9 cellular contexts compared by ENCODE assay signal in genomic region chr3:21170964-21171363, GRCh38.
DNase-seq lines count a peak whose midpoint lies in the region; ATAC-seq and TF ChIP-seq lines count a peak whose summit lies in the region.
"Had no signal": no experiment of that assay in that cellular context is flagged by ENCODE, and none has a peak within 500 bp of the region (broad histone marks: within the 10 kb centered on the region; RNA-seq: fewer than 3 reads in every experiment).

No MANE protein-coding gene starts in this region.

- WGBS in esophagus muscularis mucosa, result 71% methylated on average over 1 of the region's 1 CpG

- H3K27me3 Mint-ChIP-seq in GM23338 (ENCODE audit: insufficient read depth, low read depth, poor library complexity), result no peaks in the 10 kb centered on the region
- H3K27me3 Mint-ChIP-seq in CD4-positive, alpha-beta memory T cell, result no peaks in the 10 kb centered on the region

- peak; percentile 86 for DNase-seq in GM23338 (ENCODE audit: low spot score)
- DNase-seq in PC-3, result peak; percentile 36
- peak; percentile 40 for DNase-seq in iPS DF 19.7 (ENCODE audit: low read depth, low spot score)
- DNase-seq in esophagus muscularis mucosa (ENCODE audit: extremely low spot score), result no peak
- no peak for DNase-seq in CD4-positive, alpha-beta memory T cell
- no peak for DNase-seq in ureter (ENCODE audit: low spot score)
- DNase-seq: left ventricle myocardium superior had no signal

- POLR2A ChIA-PET in PC-3 (lab: Charles Lee; ENCODE audit: unreplicated experiment), result no interaction called here
- POLR2A ChIA-PET in CD4-positive, alpha-beta memory T cell (lab: Charles Lee; ENCODE audit: partially characterized antibody), result no interaction called here

- H3F3A ChIP-seq in GM23338 (replicated peaks; ENCODE audit: low read depth) (no peaks in the 10 kb centered on the region), PC-3 (ENCODE audit: low read length, unreplicated experiment) (no peaks in the 10 kb centered on the region)

- ATAC-seq in GM23338 (peak; percentile 91), PC-3 (0 out of 2 replicates have a peak, but pooled peaks have one; percentile 27), GM21619 (IDR thresholded peaks at IDR 0.05; ENCODE audit: unreplicated experiment) (no peak)
- ATAC-seq: left ventricle myocardium superior had no signal

- H3K4me2 ChIP-seq in GM23338 (no peak overlapping the region), PC-3 (ENCODE audit: low read length) (no peak overlapping the region)

- CTCF ChIA-PET in PC-3 (lab: Charles Lee), result interaction anchor here (0.6 kb wide), 1 partner anchor 576 kb away, joined by 4 read pairs; no protein-coding TSS in a partner anchor
- CTCF ChIA-PET in CD4-positive, alpha-beta memory T cell (lab: Charles Lee; ENCODE audit: partially characterized antibody), result no interaction called here

- H3K27me3 ChIP-seq in GM23338 (ENCODE audit: insufficient read depth), result no peaks in the 10 kb centered on the region
- no peaks in the 10 kb centered on the region for H3K27me3 ChIP-seq in PC-3 (ENCODE audit: low read length)
- no peaks in the 10 kb centered on the region for H3K27me3 ChIP-seq in esophagus muscularis mucosa
- no peaks in the 10 kb centered on the region for H3K27me3 ChIP-seq in CD4-positive, alpha-beta memory T cell (ENCODE audit: insufficient read depth, low read length)

- no peak overlapping the region for H3K27ac Mint-ChIP-seq in GM23338
- no peak overlapping the region for H3K27ac Mint-ChIP-seq in CD4-positive, alpha-beta memory T cell

- no peak overlapping the region for H3K4me3 Mint-ChIP-seq in GM23338
- H3K4me3 Mint-ChIP-seq in CD4-positive, alpha-beta memory T cell, result no peak overlapping the region

- peaks cover 31% of the 10 kb centered on the region for H3K4me1 Mint-ChIP-seq in GM23338
- H3K4me1 Mint-ChIP-seq in CD4-positive, alpha-beta memory T cell, result no peaks in the 10 kb centered on the region

- TF ChIP-seq CTCF in C4-2B (conservative IDR thresholded peaks at IDR 0.05) (peak; percentile 62), GM23338 (conservative IDR thresholded peaks at IDR 0.05; ENCODE audit: low read depth in 2 of 2) (peak; percentile 76), PC-3 (conservative IDR thresholded peaks at IDR 0.05; ENCODE audit: low read depth, low read length) (peak; percentile 68), esophagus muscularis mucosa (IDR thresholded peaks at IDR 0.05) (peak in 1 of 3 experiments; percentile 20)

- H3K4me3 ChIP-seq in GM23338 (no peak overlapping the region), PC-3 (ENCODE audit: low read length) (no peak overlapping the region), esophagus muscularis mucosa (no peak overlapping the region)
- H3K4me3 ChIP-seq in CD4-positive, alpha-beta memory T cell (ENCODE audit: low read length in 2 of 2), result no peak overlapping the region

- TF ChIP-seq POLR2A in esophagus muscularis mucosa (IDR thresholded peaks at IDR 0.05; ENCODE audit: low read depth), result no peak

- no peak overlapping the region for H3K9ac ChIP-seq in PC-3 (ENCODE audit: low read length)

- H4K20me1 ChIP-seq in GM23338 (replicated peaks; ENCODE audit: insufficient read depth) (no peaks in the 10 kb centered on the region), PC-3 (ENCODE audit: low read length) (no peaks in the 10 kb centered on the region)

- H3K27ac ChIP-seq in C4-2B (no peak overlapping the region), GM23338 (ENCODE audit: low read depth) (no peak overlapping the region), PC-3 (ENCODE audit: low read length) (no peak overlapping the region), esophagus muscularis mucosa (replicated peaks in 1 of 4) (no peak overlapping the region)
- H3K27ac ChIP-seq in CD4-positive, alpha-beta memory T cell (ENCODE audit: low read depth, low read length), result no peak overlapping the region

- H3K79me2 ChIP-seq in GM23338 (replicated peaks; ENCODE audit: insufficient read depth), result no peaks in the 10 kb centered on the region
- no peaks in the 10 kb centered on the region for H3K79me2 ChIP-seq in PC-3 (ENCODE audit: low read length)

- no peaks in the 10 kb centered on the region for H3K9me2 ChIP-seq in GM23338 (ENCODE audit: insufficient read depth)
- no peaks in the 10 kb centered on the region for H3K9me2 ChIP-seq in PC-3 (replicated peaks; ENCODE audit: low read length)

- intact Hi-C loops in PC-3 (cut with micrococcal nuclease) (no loop called here), esophagus muscularis mucosa (cut with DNase I) (no loop called here)
- intact Hi-C loops in CD4-positive, alpha-beta memory T cell (cut with micrococcal nuclease), result no loop called here

- BruUV-seq in PC-3 (replicated peaks; lab: Mats Ljungman, UMichigan), result no TSS peak

- H3K9me3 Mint-ChIP-seq in GM23338, result no peaks in the 10 kb centered on the region
- peaks cover 2 to 28% (median 5%) of the 10 kb centered on the region in 8 donors for H3K9me3 Mint-ChIP-seq in CD4-positive, alpha-beta memory T cell

- H3K4me1 ChIP-seq in GM23338 (ENCODE audit: insufficient read depth) (peaks cover 23% of the 10 kb centered on the region; the same call in 1 of the 2 replicates), PC-3 (ENCODE audit: insufficient read depth, low read length) (no peaks in the 10 kb centered on the region), esophagus muscularis mucosa (no peaks in the 10 kb centered on the region)
- no peaks in the 10 kb centered on the region for H3K4me1 ChIP-seq in CD4-positive, alpha-beta memory T cell (ENCODE audit: insufficient read depth, low read length)

- TF ChIP-seq EP300 in esophagus muscularis mucosa (IDR thresholded peaks at IDR 0.05), result no peak

- H3K36me3 Mint-ChIP-seq in GM23338 (ENCODE audit: low read depth), result no peaks in the 10 kb centered on the region
- H3K36me3 Mint-ChIP-seq in CD4-positive, alpha-beta memory T cell, result no peaks in the 10 kb centered on the region

- peaks cover 3% of the 10 kb centered on the region; the same call in 1 of the 2 replicates for H3K9me3 ChIP-seq in PC-3 (ENCODE audit: low read length)
- peaks cover 0 to 4% (median under 1%) of the 10 kb centered on the region in 4 donors for H3K9me3 ChIP-seq in esophagus muscularis mucosa
- H3K9me3 ChIP-seq in CD4-positive, alpha-beta memory T cell (ENCODE audit: control insufficient read depth in 1 of 2, low read length in 2 of 2), result no peaks in the 10 kb centered on the region

- no peaks in the 10 kb centered on the region for H3K36me3 ChIP-seq in GM23338 (ENCODE audit: insufficient read depth)
- no peaks in the 10 kb centered on the region for H3K36me3 ChIP-seq in PC-3 (ENCODE audit: low read depth, low read length)
- H3K36me3 ChIP-seq in esophagus muscularis mucosa, result no peaks in the 10 kb centered on the region
- no peaks in the 10 kb centered on the region for H3K36me3 ChIP-seq in CD4-positive, alpha-beta memory T cell (ENCODE audit: insufficient read depth, low read length)

- H2AFZ ChIP-seq in GM23338 (no peak overlapping the region), PC-3 (ENCODE audit: low read length) (no peak overlapping the region)

Comparison
In these comparisons a context has a peak if more than half of its experiments do, and no peak if none do; other contexts are left out.
1. DNase-seq: peak in GM23338 (single experiment), PC-3 (single experiment) and iPS DF 19.7 (single experiment); none in esophagus muscularis mucosa (single experiment), CD4-positive, alpha-beta memory T cell (0 of 5) and ureter (single experiment).